ENCODE assay signal across 14 cellular contexts in genomic region chr10:106919798-106920382, GRCh38.
A peak's percentile ranks its signal among the peaks of the same experiment; 100 is the strongest.
DNase-seq lines count a peak whose midpoint lies in the region; ATAC-seq and FAIRE-seq lines count a peak whose summit lies in the region.
"Had no signal": no experiment of that assay in that cellular context is flagged by ENCODE, and none has a peak within 500 bp of the region (broad histone marks: within the 10 kb centered on the region; RNA-seq: fewer than 3 reads in every experiment).

No MANE protein-coding gene starts in this region.

- FAIRE-seq in GM18507 (lab: Jason Lieb, UNC), result peak; percentile 85

- DNase-seq in GM18507 (ENCODE audit: extremely low spot score, insufficient read length, low read depth), result no peak
- no peak for DNase-seq in HuH-7.5 (ENCODE audit: low spot score)
- no peak for DNase-seq in T-helper 1 cell
- DNase-seq in NCI-H2196 treated with DMSO at 0.1 percent for 48 hours (lab: John Stamatoyannopoulos, UW; ENCODE audit: unreplicated experiment), result no peak
- DNase-seq in HuH-7 (ENCODE audit: low spot score), result no peak
- DNase-seq: GM23248, KBM-7, naive B cell, NCI-H187 treated with DMSO at 0.1 percent for 48 hours, sigmoid colon, tibial artery had no signal

- ATAC-seq in GM21360 (IDR thresholded peaks at IDR 0.05; ENCODE audit: unreplicated experiment) (peak; percentile 90), HG02885 (IDR thresholded peaks at IDR 0.05; ENCODE audit: poor library complexity, unreplicated experiment) (peak; percentile 85), HG03558 (IDR thresholded peaks at IDR 0.05; ENCODE audit: extremely low read depth, unreplicated experiment) (peak; percentile 51)
